1 cellular context compared by ENCODE assay signal in the genomic region with DNA sequence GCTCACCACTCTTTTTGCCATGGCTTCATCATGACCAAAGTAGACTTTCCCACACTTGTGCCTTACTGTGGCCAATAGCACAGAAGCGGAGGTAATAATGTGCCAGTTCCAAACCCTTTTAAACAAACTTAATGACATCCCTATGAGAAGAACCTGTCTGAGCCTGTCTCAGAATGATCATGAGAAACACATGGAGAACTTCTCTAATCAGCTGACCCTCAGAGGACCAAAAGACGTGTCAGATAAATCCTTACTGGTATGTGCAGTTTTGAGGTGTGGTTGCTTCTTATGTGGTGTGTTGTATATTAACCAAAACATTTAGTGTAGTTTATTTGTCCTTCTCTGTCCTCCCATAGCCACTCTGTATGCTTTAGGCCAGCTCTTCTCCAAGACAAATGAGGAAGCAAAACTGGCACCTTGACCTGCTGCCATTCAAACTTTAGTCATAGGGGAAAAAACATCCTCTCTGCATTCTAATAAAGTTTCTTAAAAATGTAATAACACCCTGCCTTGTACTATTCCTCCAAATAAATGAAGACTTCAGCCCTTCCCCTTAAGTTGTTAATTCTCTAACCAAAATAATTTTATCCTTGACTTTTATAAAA.
TF ChIP-seq lines count a peak whose summit lies in the region.

No MANE protein-coding gene starts in this region.

TF ChIP-seq in GM12878, 131 proteins besides CTCF, POLR2A, EP300 and RAD21 (continued from another document and continues in another):
- TF ChIP-seq, protein P1, sequence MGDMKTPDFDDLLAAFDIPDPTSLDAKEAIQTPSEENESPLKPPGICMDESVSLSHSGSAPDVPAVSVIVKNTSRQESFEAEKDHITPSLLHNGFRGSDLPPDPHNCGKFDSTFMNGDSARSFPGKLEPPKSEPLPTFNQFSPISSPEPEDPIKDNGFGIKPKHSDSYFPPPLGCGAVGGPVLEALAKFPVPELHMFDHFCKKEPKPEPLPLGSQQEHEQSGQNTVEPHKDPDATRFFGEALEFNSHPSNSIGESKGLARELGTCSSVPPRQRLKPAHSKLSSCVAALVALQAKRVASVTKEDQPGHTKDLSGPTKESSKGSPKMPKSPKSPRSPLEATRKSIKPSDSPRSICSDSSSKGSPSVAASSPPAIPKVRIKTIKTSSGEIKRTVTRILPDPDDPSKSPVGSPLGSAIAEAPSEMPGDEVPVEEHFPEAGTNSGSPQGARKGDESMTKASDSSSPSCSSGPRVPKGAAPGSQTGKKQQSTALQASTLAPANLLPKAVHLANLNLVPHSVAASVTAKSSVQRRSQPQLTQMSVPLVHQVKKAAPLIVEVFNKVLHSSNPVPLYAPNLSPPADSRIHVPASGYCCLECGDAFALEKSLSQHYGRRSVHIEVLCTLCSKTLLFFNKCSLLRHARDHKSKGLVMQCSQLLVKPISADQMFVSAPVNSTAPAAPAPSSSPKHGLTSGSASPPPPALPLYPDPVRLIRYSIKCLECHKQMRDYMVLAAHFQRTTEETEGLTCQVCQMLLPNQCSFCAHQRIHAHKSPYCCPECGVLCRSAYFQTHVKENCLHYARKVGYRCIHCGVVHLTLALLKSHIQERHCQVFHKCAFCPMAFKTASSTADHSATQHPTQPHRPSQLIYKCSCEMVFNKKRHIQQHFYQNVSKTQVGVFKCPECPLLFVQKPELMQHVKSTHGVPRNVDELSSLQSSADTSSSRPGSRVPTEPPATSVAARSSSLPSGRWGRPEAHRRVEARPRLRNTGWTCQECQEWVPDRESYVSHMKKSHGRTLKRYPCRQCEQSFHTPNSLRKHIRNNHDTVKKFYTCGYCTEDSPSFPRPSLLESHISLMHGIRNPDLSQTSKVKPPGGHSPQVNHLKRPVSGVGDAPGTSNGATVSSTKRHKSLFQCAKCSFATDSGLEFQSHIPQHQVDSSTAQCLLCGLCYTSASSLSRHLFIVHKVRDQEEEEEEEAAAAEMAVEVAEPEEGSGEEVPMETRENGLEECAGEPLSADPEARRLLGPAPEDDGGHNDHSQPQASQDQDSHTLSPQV (IDR thresholded peaks at IDR 0.05), result no peak
- TF ChIP-seq HCFC1 (IDR thresholded peaks at IDR 0.05; ENCODE audit: low read length), result no peak
- TF ChIP-seq, protein P2, sequence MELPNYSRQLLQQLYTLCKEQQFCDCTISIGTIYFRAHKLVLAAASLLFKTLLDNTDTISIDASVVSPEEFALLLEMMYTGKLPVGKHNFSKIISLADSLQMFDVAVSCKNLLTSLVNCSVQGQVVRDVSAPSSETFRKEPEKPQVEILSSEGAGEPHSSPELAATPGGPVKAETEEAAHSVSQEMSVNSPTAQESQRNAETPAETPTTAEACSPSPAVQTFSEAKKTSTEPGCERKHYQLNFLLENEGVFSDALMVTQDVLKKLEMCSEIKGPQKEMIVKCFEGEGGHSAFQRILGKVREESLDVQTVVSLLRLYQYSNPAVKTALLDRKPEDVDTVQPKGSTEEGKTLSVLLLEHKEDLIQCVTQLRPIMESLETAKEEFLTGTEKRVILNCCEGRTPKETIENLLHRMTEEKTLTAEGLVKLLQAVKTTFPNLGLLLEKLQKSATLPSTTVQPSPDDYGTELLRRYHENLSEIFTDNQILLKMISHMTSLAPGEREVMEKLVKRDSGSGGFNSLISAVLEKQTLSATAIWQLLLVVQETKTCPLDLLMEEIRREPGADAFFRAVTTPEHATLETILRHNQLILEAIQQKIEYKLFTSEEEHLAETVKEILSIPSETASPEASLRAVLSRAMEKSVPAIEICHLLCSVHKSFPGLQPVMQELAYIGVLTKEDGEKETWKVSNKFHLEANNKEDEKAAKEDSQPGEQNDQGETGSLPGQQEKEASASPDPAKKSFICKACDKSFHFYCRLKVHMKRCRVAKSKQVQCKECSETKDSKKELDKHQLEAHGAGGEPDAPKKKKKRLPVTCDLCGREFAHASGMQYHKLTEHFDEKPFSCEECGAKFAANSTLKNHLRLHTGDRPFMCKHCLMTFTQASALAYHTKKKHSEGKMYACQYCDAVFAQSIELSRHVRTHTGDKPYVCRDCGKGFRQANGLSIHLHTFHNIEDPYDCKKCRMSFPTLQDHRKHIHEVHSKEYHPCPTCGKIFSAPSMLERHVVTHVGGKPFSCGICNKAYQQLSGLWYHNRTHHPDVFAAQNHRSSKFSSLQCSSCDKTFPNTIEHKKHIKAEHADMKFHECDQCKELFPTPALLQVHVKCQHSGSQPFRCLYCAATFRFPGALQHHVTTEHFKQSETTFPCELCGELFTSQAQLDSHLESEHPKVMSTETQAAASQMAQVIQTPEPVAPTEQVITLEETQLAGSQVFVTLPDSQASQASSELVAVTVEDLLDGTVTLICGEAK (IDR thresholded peaks at IDR 0.05; ENCODE audit: borderline replicate concordance), result peak; percentile 92
- TF ChIP-seq, protein P3, sequence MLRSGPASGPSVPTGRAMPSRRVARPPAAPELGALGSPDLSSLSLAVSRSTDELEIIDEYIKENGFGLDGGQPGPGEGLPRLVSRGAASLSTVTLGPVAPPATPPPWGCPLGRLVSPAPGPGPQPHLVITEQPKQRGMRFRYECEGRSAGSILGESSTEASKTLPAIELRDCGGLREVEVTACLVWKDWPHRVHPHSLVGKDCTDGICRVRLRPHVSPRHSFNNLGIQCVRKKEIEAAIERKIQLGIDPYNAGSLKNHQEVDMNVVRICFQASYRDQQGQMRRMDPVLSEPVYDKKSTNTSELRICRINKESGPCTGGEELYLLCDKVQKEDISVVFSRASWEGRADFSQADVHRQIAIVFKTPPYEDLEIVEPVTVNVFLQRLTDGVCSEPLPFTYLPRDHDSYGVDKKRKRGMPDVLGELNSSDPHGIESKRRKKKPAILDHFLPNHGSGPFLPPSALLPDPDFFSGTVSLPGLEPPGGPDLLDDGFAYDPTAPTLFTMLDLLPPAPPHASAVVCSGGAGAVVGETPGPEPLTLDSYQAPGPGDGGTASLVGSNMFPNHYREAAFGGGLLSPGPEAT (IDR thresholded peaks at IDR 0.05; ENCODE audit: low read depth), result peak; percentile 52; the same call in 1 of the 2 replicates
- TF ChIP-seq ATF7 (IDR thresholded peaks at IDR 0.05; ENCODE audit: low read depth), result no peak; the same call in 1 of the 2 replicates
- TF ChIP-seq, protein P4, sequence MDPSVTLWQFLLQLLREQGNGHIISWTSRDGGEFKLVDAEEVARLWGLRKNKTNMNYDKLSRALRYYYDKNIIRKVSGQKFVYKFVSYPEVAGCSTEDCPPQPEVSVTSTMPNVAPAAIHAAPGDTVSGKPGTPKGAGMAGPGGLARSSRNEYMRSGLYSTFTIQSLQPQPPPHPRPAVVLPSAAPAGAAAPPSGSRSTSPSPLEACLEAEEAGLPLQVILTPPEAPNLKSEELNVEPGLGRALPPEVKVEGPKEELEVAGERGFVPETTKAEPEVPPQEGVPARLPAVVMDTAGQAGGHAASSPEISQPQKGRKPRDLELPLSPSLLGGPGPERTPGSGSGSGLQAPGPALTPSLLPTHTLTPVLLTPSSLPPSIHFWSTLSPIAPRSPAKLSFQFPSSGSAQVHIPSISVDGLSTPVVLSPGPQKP (IDR thresholded peaks at IDR 0.05; ENCODE audit: low read depth, low read length), result no peak
- TF ChIP-seq RCOR1 (conservative IDR thresholded peaks at IDR 0.05; ENCODE audit: low read depth, low read length), result no peak
- TF ChIP-seq NRF1 (conservative IDR thresholded peaks at IDR 0.05; ENCODE audit: low read depth, low read length), result no peak
- TF ChIP-seq, protein P5, sequence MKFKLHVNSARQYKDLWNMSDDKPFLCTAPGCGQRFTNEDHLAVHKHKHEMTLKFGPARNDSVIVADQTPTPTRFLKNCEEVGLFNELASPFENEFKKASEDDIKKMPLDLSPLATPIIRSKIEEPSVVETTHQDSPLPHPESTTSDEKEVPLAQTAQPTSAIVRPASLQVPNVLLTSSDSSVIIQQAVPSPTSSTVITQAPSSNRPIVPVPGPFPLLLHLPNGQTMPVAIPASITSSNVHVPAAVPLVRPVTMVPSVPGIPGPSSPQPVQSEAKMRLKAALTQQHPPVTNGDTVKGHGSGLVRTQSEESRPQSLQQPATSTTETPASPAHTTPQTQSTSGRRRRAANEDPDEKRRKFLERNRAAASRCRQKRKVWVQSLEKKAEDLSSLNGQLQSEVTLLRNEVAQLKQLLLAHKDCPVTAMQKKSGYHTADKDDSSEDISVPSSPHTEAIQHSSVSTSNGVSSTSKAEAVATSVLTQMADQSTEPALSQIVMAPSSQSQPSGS (IDR thresholded peaks at IDR 0.05; ENCODE audit: low read length), result no peak
- no peak for TF ChIP-seq EZH2 (IDR thresholded peaks at IDR 0.05; ENCODE audit: borderline replicate concordance, control insufficient read depth, low read depth, low read length)
- no peak for TF ChIP-seq TAF1 (IDR thresholded peaks at IDR 0.05; ENCODE audit: borderline replicate concordance, low read depth, low read length)
- TF ChIP-seq, protein P6, sequence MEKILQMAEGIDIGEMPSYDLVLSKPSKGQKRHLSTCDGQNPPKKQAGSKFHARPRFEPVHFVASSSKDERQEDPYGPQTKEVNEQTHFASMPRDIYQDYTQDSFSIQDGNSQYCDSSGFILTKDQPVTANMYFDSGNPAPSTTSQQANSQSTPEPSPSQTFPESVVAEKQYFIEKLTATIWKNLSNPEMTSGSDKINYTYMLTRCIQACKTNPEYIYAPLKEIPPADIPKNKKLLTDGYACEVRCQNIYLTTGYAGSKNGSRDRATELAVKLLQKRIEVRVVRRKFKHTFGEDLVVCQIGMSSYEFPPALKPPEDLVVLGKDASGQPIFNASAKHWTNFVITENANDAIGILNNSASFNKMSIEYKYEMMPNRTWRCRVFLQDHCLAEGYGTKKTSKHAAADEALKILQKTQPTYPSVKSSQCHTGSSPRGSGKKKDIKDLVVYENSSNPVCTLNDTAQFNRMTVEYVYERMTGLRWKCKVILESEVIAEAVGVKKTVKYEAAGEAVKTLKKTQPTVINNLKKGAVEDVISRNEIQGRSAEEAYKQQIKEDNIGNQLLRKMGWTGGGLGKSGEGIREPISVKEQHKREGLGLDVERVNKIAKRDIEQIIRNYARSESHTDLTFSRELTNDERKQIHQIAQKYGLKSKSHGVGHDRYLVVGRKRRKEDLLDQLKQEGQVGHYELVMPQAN (conservative IDR thresholded peaks at IDR 0.05), result no peak
- no peak for TF ChIP-seq RB1 (IDR thresholded peaks at IDR 0.05; ENCODE audit: borderline replicate concordance)
- TF ChIP-seq IKZF1 (conservative IDR thresholded peaks at IDR 0.05), result peak; percentile 22; the same call in 1 of the 2 replicates
- TF ChIP-seq, protein P7, sequence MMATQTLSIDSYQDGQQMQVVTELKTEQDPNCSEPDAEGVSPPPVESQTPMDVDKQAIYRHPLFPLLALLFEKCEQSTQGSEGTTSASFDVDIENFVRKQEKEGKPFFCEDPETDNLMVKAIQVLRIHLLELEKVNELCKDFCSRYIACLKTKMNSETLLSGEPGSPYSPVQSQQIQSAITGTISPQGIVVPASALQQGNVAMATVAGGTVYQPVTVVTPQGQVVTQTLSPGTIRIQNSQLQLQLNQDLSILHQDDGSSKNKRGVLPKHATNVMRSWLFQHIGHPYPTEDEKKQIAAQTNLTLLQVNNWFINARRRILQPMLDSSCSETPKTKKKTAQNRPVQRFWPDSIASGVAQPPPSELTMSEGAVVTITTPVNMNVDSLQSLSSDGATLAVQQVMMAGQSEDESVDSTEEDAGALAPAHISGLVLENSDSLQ (IDR thresholded peaks at IDR 0.05), result peak; percentile 84
- no peak for TF ChIP-seq SREBF2 (IDR thresholded peaks at IDR 0.05; ENCODE audit: low read length)
- no peak for TF ChIP-seq HDAC6 (IDR thresholded peaks at IDR 0.05; ENCODE audit: unreplicated experiment)
- TF ChIP-seq PAX5 (IDR thresholded peaks at IDR 0.05; ENCODE audit: borderline replicate concordance, low read depth, low read length), result no peak
- TF ChIP-seq EED (IDR thresholded peaks at IDR 0.05; ENCODE audit: low read depth), result no peak
- TF ChIP-seq CHD1 (IDR thresholded peaks at IDR 0.05; ENCODE audit: low read depth, low read length), result no peak
- no peak for TF ChIP-seq CBX3 (IDR thresholded peaks at IDR 0.05; ENCODE audit: borderline replicate concordance, low read depth)
- TF ChIP-seq, protein P8, sequence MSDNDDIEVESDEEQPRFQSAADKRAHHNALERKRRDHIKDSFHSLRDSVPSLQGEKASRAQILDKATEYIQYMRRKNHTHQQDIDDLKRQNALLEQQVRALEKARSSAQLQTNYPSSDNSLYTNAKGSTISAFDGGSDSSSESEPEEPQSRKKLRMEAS (IDR thresholded peaks at IDR 0.05; ENCODE audit: low read depth, low read length), result no peak
- TF ChIP-seq SMAD1 (IDR thresholded peaks at IDR 0.05; ENCODE audit: low read depth, partially characterized antibody), result no peak
- no peak for TF ChIP-seq WRNIP1 (IDR thresholded peaks at IDR 0.05; ENCODE audit: borderline replicate concordance, low read depth, low read length)
- TF ChIP-seq IKZF2 (IDR thresholded peaks at IDR 0.05), result peak; percentile 40 to 48; a peak in 2 of 4 replicates
- no peak for TF ChIP-seq SREBF1 (IDR thresholded peaks at IDR 0.05; ENCODE audit: low read length)
- no peak for TF ChIP-seq GABPA (IDR thresholded peaks at IDR 0.05; ENCODE audit: low read depth)
- TF ChIP-seq, protein P9, sequence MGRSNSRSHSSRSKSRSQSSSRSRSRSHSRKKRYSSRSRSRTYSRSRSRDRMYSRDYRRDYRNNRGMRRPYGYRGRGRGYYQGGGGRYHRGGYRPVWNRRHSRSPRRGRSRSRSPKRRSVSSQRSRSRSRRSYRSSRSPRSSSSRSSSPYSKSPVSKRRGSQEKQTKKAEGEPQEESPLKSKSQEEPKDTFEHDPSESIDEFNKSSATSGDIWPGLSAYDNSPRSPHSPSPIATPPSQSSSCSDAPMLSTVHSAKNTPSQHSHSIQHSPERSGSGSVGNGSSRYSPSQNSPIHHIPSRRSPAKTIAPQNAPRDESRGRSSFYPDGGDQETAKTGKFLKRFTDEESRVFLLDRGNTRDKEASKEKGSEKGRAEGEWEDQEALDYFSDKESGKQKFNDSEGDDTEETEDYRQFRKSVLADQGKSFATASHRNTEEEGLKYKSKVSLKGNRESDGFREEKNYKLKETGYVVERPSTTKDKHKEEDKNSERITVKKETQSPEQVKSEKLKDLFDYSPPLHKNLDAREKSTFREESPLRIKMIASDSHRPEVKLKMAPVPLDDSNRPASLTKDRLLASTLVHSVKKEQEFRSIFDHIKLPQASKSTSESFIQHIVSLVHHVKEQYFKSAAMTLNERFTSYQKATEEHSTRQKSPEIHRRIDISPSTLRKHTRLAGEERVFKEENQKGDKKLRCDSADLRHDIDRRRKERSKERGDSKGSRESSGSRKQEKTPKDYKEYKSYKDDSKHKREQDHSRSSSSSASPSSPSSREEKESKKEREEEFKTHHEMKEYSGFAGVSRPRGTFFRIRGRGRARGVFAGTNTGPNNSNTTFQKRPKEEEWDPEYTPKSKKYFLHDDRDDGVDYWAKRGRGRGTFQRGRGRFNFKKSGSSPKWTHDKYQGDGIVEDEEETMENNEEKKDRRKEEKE (IDR thresholded peaks at IDR 0.05), result no peak
- TF ChIP-seq YBX1 (IDR thresholded peaks at IDR 0.05), result no peak
- TF ChIP-seq NBN (IDR thresholded peaks at IDR 0.05), result peak; percentile 58; the same call in 1 of the 2 replicates
- no peak for TF ChIP-seq ZNF24 (IDR thresholded peaks at IDR 0.05)
- TF ChIP-seq MTA2 (IDR thresholded peaks at IDR 0.05; ENCODE audit: low read depth), result peak; percentile 63; the same call in 1 of the 2 replicates
